ENCODE assay signal across 12 cellular contexts in the genomic region with DNA sequence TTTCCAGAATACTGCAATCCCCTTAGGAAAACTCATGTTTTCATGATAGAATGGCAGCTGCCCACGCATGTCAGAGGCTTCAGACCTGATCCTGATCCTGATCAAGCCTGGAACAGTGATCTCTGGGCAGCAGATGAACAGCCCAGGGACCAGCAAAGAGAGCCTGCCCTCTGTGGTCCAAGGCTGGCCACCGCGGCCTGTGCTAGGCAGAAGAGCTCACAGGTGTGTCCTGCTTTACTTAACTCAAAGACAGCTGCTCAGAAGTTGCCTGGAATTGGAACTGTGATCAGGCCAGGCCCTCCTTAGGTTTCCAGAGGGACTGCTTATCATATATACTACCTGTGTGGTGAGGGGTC. TPM values are rescaled to one million over a fixed set of nuclear protein-coding genes. Genes with fewer than 3 reads are reported as not detected.
DNase-seq lines count a peak whose midpoint lies in the region; ATAC-seq, FAIRE-seq and TF ChIP-seq lines count a peak whose summit lies in the region.
"Had no signal": no experiment of that assay in that cellular context is flagged by ENCODE, and none has a peak within 500 bp of the region (broad histone marks: within the 10 kb centered on the region; RNA-seq: fewer than 3 reads in every experiment).

No MANE protein-coding gene starts in this region.

- H3K27ac ChIP-seq in SJSA1 (peak overlapping the region; percentile 93), heart left ventricle (peak overlapping the region in 11 of 12 donors; percentile 7 to 83 (median 66)), skeletal muscle tissue (ENCODE audit: low read depth, low read length) (peak overlapping the region; percentile 81)
- H3K27ac ChIP-seq: SK-N-MC had no signal

- H3K4me1 Mint-ChIP-seq in activated CD4-positive, alpha-beta memory T cell treated with anti-CD3 and anti-CD28 coated beads, Interleukin-2, amount 10 ng/mL, durations not matched to agents 7 days and 5 days = peaks cover 31% of the 10 kb centered on the region

- peak overlapping the region; percentile 22 to 79 (median 53) for H3K9ac ChIP-seq in skeletal muscle tissue (ENCODE audit: low read depth in 1 of 3, low read length in 3 of 3)

- H3K4me3 Mint-ChIP-seq in activated CD4-positive, alpha-beta memory T cell treated with anti-CD3 and anti-CD28 coated beads, Interleukin-2, amount 10 ng/mL, durations not matched to agents 7 days and 5 days = no peak overlapping the region

- peaks cover 62% of the 10 kb centered on the region for H3K4me1 ChIP-seq in SJSA1 (replicated peaks)
- peaks cover 0 to 44% (median 22%) of the 10 kb centered on the region in 12 donors for H3K4me1 ChIP-seq in heart left ventricle
- H3K4me1 ChIP-seq in skeletal muscle tissue (ENCODE audit: control insufficient read depth in 3 of 3, insufficient read depth in 3 of 3, low read length in 3 of 3) = peaks cover 20 to 28% (median 21%) of the 10 kb centered on the region in 3 donors
- H3K4me1 ChIP-seq: Caco-2 had no signal

- CTCF ChIA-PET in activated CD4-positive, alpha-beta memory T cell treated with anti-CD3 and anti-CD28 coated beads, Interleukin-2, amount 10 ng/mL, durations not matched to agents 7 days and 5 days (lab: Charles Lee) = interaction anchor here (1.5 kb wide), 1 partner anchor 11 kb away, joined by 5 read pairs; no protein-coding TSS in a partner anchor

- no peak for TF ChIP-seq POLR2A in GM12891 (IDR thresholded peaks at IDR 0.05; ENCODE audit: low read depth, low read length)
- TF ChIP-seq POLR2A in heart left ventricle (IDR thresholded peaks at IDR 0.05) = no peak

- DNase-seq in GM12891 (ENCODE audit: insufficient read length, low spot score) (no peak), SJSA1 (ENCODE audit: low read depth in 1 of 2, low spot score in 2 of 2) (no peak), heart left ventricle (no peak), NCI-H2029 treated with DMSO at 0.1 percent for 48 hours (lab: John Stamatoyannopoulos, UW) (no peak), NCI-H1436 (lab: John Stamatoyannopoulos, UW) (no peak)
- no peak for DNase-seq in stimulated activated CD4-positive, alpha-beta T cell treated with anti-CD3 and anti-CD28 coated beads, Interleukin-4, amount 100 ng/mL, for 1 hour
- DNase-seq in activated CD4-positive, alpha-beta memory T cell treated with anti-CD3 and anti-CD28 coated beads, Interleukin-2, amount 10 ng/mL, durations not matched to agents 7 days and 5 days = no peak
- DNase-seq: activated effector memory CD4-positive, alpha-beta T cell treated with anti-CD3 and anti-CD28 coated beads, Interleukin-2, amount 50 U/mL, for 16 hours; Caco-2; islet precursor cell had no signal

- H3K9me3 ChIP-seq in SJSA1 (replicated peaks) = no peaks in the 10 kb centered on the region
- H3K9me3 ChIP-seq in heart left ventricle = no peaks in the 10 kb centered on the region
- no peaks in the 10 kb centered on the region for H3K9me3 ChIP-seq in skeletal muscle tissue (ENCODE audit: control insufficient read depth in 3 of 3, low read length in 3 of 3)
- H3K9me3 ChIP-seq: Caco-2 had no signal

- H3K36me3 ChIP-seq in SJSA1 = no peaks in the 10 kb centered on the region
- H3K36me3 ChIP-seq in heart left ventricle = no peaks in the 10 kb centered on the region
- no peaks in the 10 kb centered on the region for H3K36me3 ChIP-seq in skeletal muscle tissue (ENCODE audit: control insufficient read depth in 3 of 3, insufficient read depth in 3 of 3, low read length in 3 of 3)

- intact Hi-C loops in heart left ventricle (cut with DNase I) = loop anchor here in 1 of 10 donors (1.0 kb wide), 1 partner anchor 22 kb away; the partner anchor contains the start of gene BCAR3

- H3K9me3 Mint-ChIP-seq in activated CD4-positive, alpha-beta memory T cell treated with anti-CD3 and anti-CD28 coated beads, Interleukin-2, amount 10 ng/mL, durations not matched to agents 7 days and 5 days = no peaks in the 10 kb centered on the region

- peak in 3 of 4 donors; percentile 15 to 43 (median 40) for ATAC-seq in heart left ventricle

- H3K36me3 Mint-ChIP-seq in activated CD4-positive, alpha-beta memory T cell treated with anti-CD3 and anti-CD28 coated beads, Interleukin-2, amount 10 ng/mL, durations not matched to agents 7 days and 5 days (ENCODE audit: low read depth) = no peaks in the 10 kb centered on the region

- H3K27ac Mint-ChIP-seq in activated CD4-positive, alpha-beta memory T cell treated with anti-CD3 and anti-CD28 coated beads, Interleukin-2, amount 10 ng/mL, durations not matched to agents 7 days and 5 days = no peak overlapping the region

- peak; percentile 63 for FAIRE-seq in GM12891 (lab: Jason Lieb, UNC)

- TF ChIP-seq CTCF in heart left ventricle (IDR thresholded peaks at IDR 0.05) = peak in 1 of 12 donors; percentile 3

- H3K27me3 Mint-ChIP-seq in activated CD4-positive, alpha-beta memory T cell treated with anti-CD3 and anti-CD28 coated beads, Interleukin-2, amount 10 ng/mL, durations not matched to agents 7 days and 5 days = no peaks in the 10 kb centered on the region

- POLR2A ChIA-PET in activated CD4-positive, alpha-beta memory T cell treated with anti-CD3 and anti-CD28 coated beads, Interleukin-2, amount 10 ng/mL, durations not matched to agents 7 days and 5 days (lab: Charles Lee) = no interaction called here

- 29 to 43% (median 32%) methylated on average over 3 of the region's 3 CpGs for WGBS in heart left ventricle, 4 donors

- H3K4me3 ChIP-seq in SJSA1 (no peak overlapping the region), heart left ventricle (no peak overlapping the region), skeletal muscle tissue (ENCODE audit: low read length in 3 of 3) (peak overlapping the region; percentile 24 to 51 (median 35))
- H3K4me3 ChIP-seq: SK-N-MC had no signal

- H3K27me3 ChIP-seq in SJSA1 (replicated peaks) = no peaks in the 10 kb centered on the region
- no peaks in the 10 kb centered on the region for H3K27me3 ChIP-seq in heart left ventricle
- no peaks in the 10 kb centered on the region for H3K27me3 ChIP-seq in skeletal muscle tissue (ENCODE audit: control insufficient read depth in 3 of 3, insufficient read depth in 3 of 3, low read length in 3 of 3)

TF ChIP-seq in GM12891, 5 proteins besides CTCF, POLR2A, EP300 and RAD21:
- no peak for TF ChIP-seq TAF1 (IDR thresholded peaks at IDR 0.05; ENCODE audit: low read depth, low read length)
- TF ChIP-seq POU2F2 (IDR thresholded peaks at IDR 0.05; ENCODE audit: low read depth, low read length) = no peak
- no peak for TF ChIP-seq PAX5 (IDR thresholded peaks at IDR 0.05; ENCODE audit: insufficient read depth, low read length, severe bottlenecking)
- no peak for TF ChIP-seq POLR2AphosphoS5 (IDR thresholded peaks at IDR 0.05; ENCODE audit: low read depth, low read length)
- TF ChIP-seq SPI1 (IDR thresholded peaks at IDR 0.05; ENCODE audit: low read depth, low read length) = no peak

RNA-seq across cellular contexts. Expression of gene BCAR3, which starts 21.2 kb away (rescaled TPM):
- 2.4 TPM for polyA plus RNA-seq in GM12891 (2012; ENCODE audit: low read depth, missing spikeins)
- total RNA-seq in SJSA1 (2014; rRNA removed; shearing (Covaris generic)) = 49.5 and 50.4 TPM in 2 replicates
- total RNA-seq in heart left ventricle (10 to 100 TPM in 8 of 9 donors, 1 to 10 TPM in 1; 7.5 to 25.0 (median 17.3) TPM), skeletal muscle tissue (14.6 TPM)
- 1 to 10 TPM; 6.4 to 7.4 TPM for polyA plus RNA-seq in heart left ventricle
- total RNA-seq in activated CD4-positive, alpha-beta memory T cell treated with anti-CD3 and anti-CD28 coated beads, Interleukin-2, amount 10 ng/mL, durations not matched to agents 7 days and 5 days = 1 to 10 TPM; 3.1 to 3.9 TPM

Comparison
In these comparisons a context has a peak if more than half of its experiments do, and no peak if none do; other contexts are left out.
1. H3K4me3 ChIP-seq: peak in skeletal muscle tissue (3 of 3); none in SJSA1 (single experiment) and heart left ventricle (0 of 12).
2. Peak in every context shown above with its lines, with median percentiles within 50 percentile points of each other: H3K27ac ChIP-seq.